12 cellular contexts compared by ENCODE assay signal in the genomic region with DNA sequence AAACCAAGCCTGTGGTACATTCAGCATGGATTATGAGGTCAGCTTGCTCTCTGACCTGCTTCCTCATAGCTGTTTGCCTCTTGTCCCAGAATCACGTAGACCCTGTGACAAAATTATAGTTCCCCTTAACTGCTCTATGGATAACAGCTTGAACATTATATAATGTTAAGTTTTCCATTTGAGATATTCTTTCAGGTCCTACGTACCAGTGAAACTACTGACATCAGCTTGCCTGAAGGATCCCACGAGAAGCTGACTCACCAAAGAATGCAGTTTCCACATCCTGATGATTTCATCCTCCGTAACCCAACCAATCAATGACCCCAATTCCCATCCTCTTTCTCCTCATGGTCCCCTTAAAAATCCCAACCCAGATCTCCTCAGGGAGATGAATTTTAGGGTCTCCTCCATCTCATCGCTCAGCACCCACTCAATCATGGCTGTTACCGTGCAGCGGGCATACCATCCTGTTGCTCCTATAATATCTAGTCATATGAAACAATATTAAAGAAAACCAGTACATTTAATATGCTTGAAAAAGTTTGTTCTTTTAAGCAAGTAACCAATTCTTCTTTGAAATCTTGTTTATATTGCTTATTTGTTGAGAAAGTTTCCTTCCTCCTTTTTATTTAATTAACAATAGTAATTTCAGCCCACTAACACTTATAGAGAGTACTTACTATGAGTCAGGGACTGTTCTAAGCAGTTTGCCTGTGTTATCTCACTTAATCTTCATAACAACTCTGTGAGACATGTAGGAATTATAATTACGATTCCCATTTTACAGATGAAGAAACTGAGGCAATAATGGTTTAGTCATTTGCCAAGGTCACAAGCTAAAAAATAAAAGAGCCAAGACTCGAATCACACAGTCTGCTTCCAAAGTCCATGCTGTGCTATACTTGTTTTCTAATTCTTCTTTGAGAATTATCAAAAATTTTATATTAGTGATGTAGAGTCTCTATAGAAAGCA.
DNase-seq lines count a peak whose midpoint lies in the region; ATAC-seq and TF ChIP-seq lines count a peak whose summit lies in the region.
"Had no signal": no experiment of that assay in that cellular context is flagged by ENCODE, and none has a peak within 500 bp of the region (broad histone marks: within the 10 kb centered on the region; RNA-seq: fewer than 3 reads in every experiment).

No MANE protein-coding gene starts in this region.

- no peak overlapping the region for H3K9ac ChIP-seq in SK-N-MC (ENCODE audit: insufficient read length)

- no peaks in the 10 kb centered on the region; the same call in 1 of the 2 replicates for H3K36me3 ChIP-seq in SK-N-MC (ENCODE audit: insufficient read depth, low read length)
- H3K36me3 ChIP-seq: thoracic aorta had no signal

- TF ChIP-seq CTCF in retinal pigment epithelial cell (conservative IDR thresholded peaks at IDR 0.05; ENCODE audit: low read depth, low read length), result no peak

- H3K27ac ChIP-seq in SK-N-MC, result peak overlapping the region; percentile 39; the same call in 1 of the 2 replicates
- H3K27ac ChIP-seq: HL-60, thoracic aorta had no signal

- H3K9me3 ChIP-seq in SK-N-MC (ENCODE audit: low read depth, low read length), result no peaks in the 10 kb centered on the region
- H3K9me3 ChIP-seq: thoracic aorta had no signal

- DNase-seq in GM04503 (ENCODE audit: low read depth), result peak; percentile 47
- no peak for DNase-seq in SK-N-MC (ENCODE audit: low read depth, low spot score)
- DNase-seq in fibroblast of gingiva (ENCODE audit: low read depth), result peak; percentile 85
- peak; percentile 78 for DNase-seq in retinal pigment epithelial cell (ENCODE audit: low read depth)
- DNase-seq in iPS-NIHi11 (ENCODE audit: low spot score), result no peak
- no peak for DNase-seq in AML-193 (lab: John Stamatoyannopoulos, UW)
- DNase-seq: NCI-H446 treated with DMSO at 0.1 percent for 48 hours had no signal

- H3K4me3 ChIP-seq in SK-N-MC (no peak overlapping the region), retinal pigment epithelial cell (ENCODE audit: low read length) (no peak overlapping the region)
- H3K4me3 ChIP-seq: thoracic aorta had no signal

- no peak for ATAC-seq in HG02938 (IDR thresholded peaks at IDR 0.05; ENCODE audit: unreplicated experiment)
- no peak for ATAC-seq in HG03045 (IDR thresholded peaks at IDR 0.05; ENCODE audit: unreplicated experiment)
- ATAC-seq: WTC11 had no signal

Comparison
In these comparisons a context has a peak if more than half of its experiments do, and no peak if none do; other contexts are left out.
1. DNase-seq: peak in GM04503 (single experiment), fibroblast of gingiva (single experiment) and retinal pigment epithelial cell (single experiment); none in SK-N-MC (single experiment), iPS-NIHi11 (single experiment) and AML-193 (0 of 2).